In genomic region chrX:50067435-50068292, GRCh38 we compare ENCODE assay signal across 9 cellular contexts.
DNase-seq lines count a peak whose midpoint lies in the region; ATAC-seq and TF ChIP-seq lines count a peak whose summit lies in the region.
"Had no signal": no experiment of that assay in that cellular context is flagged by ENCODE, and none has a peak within 500 bp of the region (broad histone marks: within the 10 kb centered on the region; RNA-seq: fewer than 3 reads in every experiment).

No MANE protein-coding gene starts in this region.

- peak overlapping the region; percentile 58 to 89 for H3K27ac ChIP-seq in liver (ENCODE audit: low read depth in 1 of 2, low read length in 2 of 2)
- H3K27ac ChIP-seq: stomach had no signal

- no peaks in the 10 kb centered on the region for H3K9me3 ChIP-seq in liver (ENCODE audit: control insufficient read depth in 4 of 4, low read length in 3 of 4)
- H3K9me3 ChIP-seq: stomach had no signal

- no peak for ATAC-seq in HG02610 (IDR thresholded peaks at IDR 0.05; ENCODE audit: unreplicated experiment)
- ATAC-seq in GM18870 (IDR thresholded peaks at IDR 0.05; ENCODE audit: unreplicated experiment), result no peak

- 11% methylated on average over 9 of the region's 9 CpGs for WGBS in liver

- TF ChIP-seq CTCF in liver (IDR thresholded peaks at IDR 0.05; ENCODE audit: low read depth, low read length, missing input control), result no peak

- TF ChIP-seq RAD21 in liver (IDR thresholded peaks at IDR 0.05), result peak in 1 of 2 donors; percentile 21

- H3K36me3 ChIP-seq in liver (ENCODE audit: control insufficient read depth in 4 of 4, insufficient read depth in 3 of 4, low read depth in 1 of 4, low read length in 3 of 4), result peaks cover 0 to 2% (median 0%) of the 10 kb centered on the region in 4 donors
- H3K36me3 ChIP-seq: stomach had no signal

- peak overlapping the region in 1 of 2 donors; percentile 93 for H3K9ac ChIP-seq in liver (ENCODE audit: low read depth in 1 of 2, low read length in 2 of 2)

- H3K27me3 ChIP-seq in liver (ENCODE audit: control insufficient read depth in 4 of 4, insufficient read depth in 4 of 4, low read length in 3 of 4), result no peaks in the 10 kb centered on the region
- H3K27me3 ChIP-seq: stomach had no signal

- H3K4me3 ChIP-seq in liver (ENCODE audit: low read depth in 1 of 3, low read length in 3 of 3), result peak overlapping the region; percentile 45 to 76 (median 63)
- H3K4me3 ChIP-seq: stomach had no signal

- peak; percentile 34 for DNase-seq in Ammon's horn (ENCODE audit: low spot score)
- DNase-seq in NCI-H187 treated with DMSO at 0.1 percent for 48 hours (lab: John Stamatoyannopoulos, UW), result peak; percentile 12
- DNase-seq in cerebellar nuclear complex (lab: John Stamatoyannopoulos, UW), result peak; percentile 20 to 55
- DNase-seq in GM19240 (ENCODE audit: insufficient read length, low spot score), result no peak
- no peak for DNase-seq in NK-92 (lab: John Stamatoyannopoulos, UW; ENCODE audit: unreplicated experiment)
- DNase-seq: stomach had no signal

- peaks cover 0 to 28% (median 26%) of the 10 kb centered on the region in 4 donors for H3K4me1 ChIP-seq in liver (ENCODE audit: control insufficient read depth in 4 of 4, insufficient read depth in 4 of 4, low read length in 3 of 4)

TF ChIP-seq in liver, 16 proteins besides CTCF, POLR2A, EP300 and RAD21:
- no peak for TF ChIP-seq EGR1 (IDR thresholded peaks at IDR 0.05; ENCODE audit: low read depth in 2 of 2)
- peak; percentile 62 for TF ChIP-seq TAF1 (conservative IDR thresholded peaks at IDR 0.05)
- TF ChIP-seq, protein P1, sequence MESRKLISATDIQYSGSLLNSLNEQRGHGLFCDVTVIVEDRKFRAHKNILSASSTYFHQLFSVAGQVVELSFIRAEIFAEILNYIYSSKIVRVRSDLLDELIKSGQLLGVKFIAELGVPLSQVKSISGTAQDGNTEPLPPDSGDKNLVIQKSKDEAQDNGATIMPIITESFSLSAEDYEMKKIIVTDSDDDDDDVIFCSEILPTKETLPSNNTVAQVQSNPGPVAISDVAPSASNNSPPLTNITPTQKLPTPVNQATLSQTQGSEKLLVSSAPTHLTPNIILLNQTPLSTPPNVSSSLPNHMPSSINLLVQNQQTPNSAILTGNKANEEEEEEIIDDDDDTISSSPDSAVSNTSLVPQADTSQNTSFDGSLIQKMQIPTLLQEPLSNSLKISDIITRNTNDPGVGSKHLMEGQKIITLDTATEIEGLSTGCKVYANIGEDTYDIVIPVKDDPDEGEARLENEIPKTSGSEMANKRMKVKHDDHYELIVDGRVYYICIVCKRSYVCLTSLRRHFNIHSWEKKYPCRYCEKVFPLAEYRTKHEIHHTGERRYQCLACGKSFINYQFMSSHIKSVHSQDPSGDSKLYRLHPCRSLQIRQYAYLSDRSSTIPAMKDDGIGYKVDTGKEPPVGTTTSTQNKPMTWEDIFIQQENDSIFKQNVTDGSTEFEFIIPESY (IDR thresholded peaks at IDR 0.05), result no peak
- TF ChIP-seq HNF4G (IDR thresholded peaks at IDR 0.05), result peak; percentile 12
- TF ChIP-seq MAX (IDR thresholded peaks at IDR 0.05), result no peak
- no peak for TF ChIP-seq FOXA2 (IDR thresholded peaks at IDR 0.05)
- TF ChIP-seq FOXA1 (IDR thresholded peaks at IDR 0.05), result no peak
- peak in 1 of 2 donors; percentile 16 for TF ChIP-seq RXRA (IDR thresholded peaks at IDR 0.05)
- TF ChIP-seq REST (IDR thresholded peaks at IDR 0.05), result peak; percentile 51
- peak; percentile 53 for TF ChIP-seq ATF3 (IDR thresholded peaks at IDR 0.05)
- TF ChIP-seq YY1 (IDR thresholded peaks at IDR 0.05), result no peak
- peak; percentile 66 to 76 for TF ChIP-seq HNF4A (conservative IDR thresholded peaks at IDR 0.05)
- TF ChIP-seq SP1 (IDR thresholded peaks at IDR 0.05), result peak; percentile 23
- TF ChIP-seq NR2F2 (IDR thresholded peaks at IDR 0.05), result no peak
- TF ChIP-seq JUND (IDR thresholded peaks at IDR 0.05), result peak; percentile 31 to 37
- no peak for TF ChIP-seq GABPA (IDR thresholded peaks at IDR 0.05 in 1 of 2, conservative IDR thresholded peaks at IDR 0.05 in 1 of 2)

Comparison
In these comparisons a context has a peak if more than half of its experiments do, and no peak if none do; other contexts are left out.
1. DNase-seq: peak in Ammon's horn (single experiment), NCI-H187 treated with DMSO at 0.1 percent for 48 hours (single experiment) and cerebellar nuclear complex (2 of 2); none in GM19240 (single experiment) and NK-92 (single experiment).